ENCODE assay signal across 24 cellular contexts in genomic region chr14:54985156-54985555, GRCh38.
"Had no signal": no experiment of that assay in that cellular context is flagged by ENCODE, and none has a peak within 500 bp of the region (broad histone marks: within the 10 kb centered on the region; RNA-seq: fewer than 3 reads in every experiment).

No MANE protein-coding gene starts in this region.

- DNase-seq: dermis blood vessel endothelial cell; effector memory CD4-positive, alpha-beta T cell; foreskin melanocyte; glutamatergic neuron; heart right ventricle; hippocampal formation; left cardiac atrium; left lung; mesenchymal stem cell; mucosa of descending colon; naive B cell; psoas muscle; right cardiac atrium; sigmoid colon; stimulated activated CD4-positive, alpha-beta T cell treated with anti-CD3 and anti-CD28 coated beads, Interleukin-2, amount 100 ng/mL, for 24 hours; stimulated activated CD4-positive, alpha-beta T cell treated with anti-CD3 and anti-CD28 coated beads, Interleukin-4, amount 100 ng/mL, for 24 hours; stimulated activated naive CD4-positive, alpha-beta T cell treated with Interleukin-2 at 50 U/mL for 16 hours; stomach; thyroid gland; trophoblast cell had no signal

- H3K27ac ChIP-seq: coronary artery, heart right ventricle, left lung, neural progenitor cell, psoas muscle, sigmoid colon, stomach, thyroid gland had no signal

- ATAC-seq: heart right ventricle; left cardiac atrium; left lung; mucosa of descending colon; natural killer cell treated with Interleukin-12 subunit alpha and Interleukin-12 subunit beta and Interleukin-15 and Interleukin-18, amount 100 ng/mL, for 72 hours; psoas muscle; right cardiac atrium; stimulated activated effector memory CD8-positive, alpha-beta T cell treated with anti-CD3 and anti-CD28 coated beads, Interleukin-12 subunit alpha, Interleukin-12 subunit beta, amount 100 ng/mL, for 72 hours had no signal

- H3K9ac ChIP-seq: neural progenitor cell had no signal

- H3K4me3 ChIP-seq: coronary artery, heart right ventricle, left lung, mucosa of descending colon, neural progenitor cell, psoas muscle, sigmoid colon, stomach, thyroid gland had no signal

- H3K9me3 ChIP-seq: heart right ventricle, left lung, mucosa of descending colon, psoas muscle, sigmoid colon, stomach, thyroid gland had no signal

- H3K36me3 ChIP-seq: sigmoid colon, thyroid gland had no signal
